ENCODE assay signal across 10 cellular contexts in genomic region chr1:12475947-12476346, GRCh38.
DNase-seq lines count a peak whose midpoint lies in the region; ATAC-seq and TF ChIP-seq lines count a peak whose summit lies in the region.
"Had no signal": no experiment of that assay in that cellular context is flagged by ENCODE, and none has a peak within 500 bp of the region (broad histone marks: within the 10 kb centered on the region; RNA-seq: fewer than 3 reads in every experiment).

No MANE protein-coding gene starts in this region.

- no peaks in the 10 kb centered on the region for H3K27me3 ChIP-seq in CD4-positive, CD25-positive, alpha-beta regulatory T cell (ENCODE audit: control insufficient read depth, insufficient read depth, low read length)
- no peaks in the 10 kb centered on the region for H3K27me3 ChIP-seq in osteoblast (ENCODE audit: insufficient read depth, low read length)
- H3K27me3 ChIP-seq in trophoblast cell (ENCODE audit: insufficient read depth, low read length): no peaks in the 10 kb centered on the region
- no peaks in the 10 kb centered on the region for H3K27me3 ChIP-seq in mesendoderm (ENCODE audit: insufficient read depth, low read length, poor library complexity)
- H3K27me3 ChIP-seq in uterus: no peaks in the 10 kb centered on the region
- H3K27me3 ChIP-seq: MG63 had no signal

- no peak for TF ChIP-seq POLR2A in uterus (IDR thresholded peaks at IDR 0.05)

- H3K79me1 ChIP-seq in trophoblast cell (ENCODE audit: low read length) (peaks cover under 1% of the 10 kb centered on the region), mesendoderm (ENCODE audit: low read length) (no peaks in the 10 kb centered on the region)

- intact Hi-C loops in uterus (cut with DNase I; ENCODE audit: low total_unique reads): loop anchor here (2.0 kb wide), 1 partner anchor 69 kb away; no protein-coding TSS in a partner anchor

- H3K27me3 Mint-ChIP-seq in CD4-positive, CD25-positive, alpha-beta regulatory T cell: no peaks in the 10 kb centered on the region
- H3K27me3 Mint-ChIP-seq: dendritic cell treated with granulocyte-macrophage colony-stimulating factor and Interleukin-4, amounts not matched to agents 40 ng/mL and 50 ng/mL, for 4 days had no signal

- no peak overlapping the region for H2BK15ac ChIP-seq in mesendoderm (replicated peaks; ENCODE audit: low read depth)

- H3K4me3 Mint-ChIP-seq in CD4-positive, CD25-positive, alpha-beta regulatory T cell: no peak overlapping the region
- H3K4me3 Mint-ChIP-seq: dendritic cell treated with granulocyte-macrophage colony-stimulating factor and Interleukin-4, amounts not matched to agents 40 ng/mL and 50 ng/mL, for 4 days had no signal

- no peaks in the 10 kb centered on the region for H3K9me3 ChIP-seq in CD4-positive, CD25-positive, alpha-beta regulatory T cell (ENCODE audit: control insufficient read depth in 2 of 2, low read length in 2 of 2)
- H3K9me3 ChIP-seq in osteoblast (ENCODE audit: low read depth, low read length): no peaks in the 10 kb centered on the region
- peaks cover 2% of the 10 kb centered on the region for H3K9me3 ChIP-seq in trophoblast cell (ENCODE audit: insufficient read depth, low read depth, low read length)
- H3K9me3 ChIP-seq in uterus: no peaks in the 10 kb centered on the region

- no peak overlapping the region for H2BK5ac ChIP-seq in trophoblast cell (ENCODE audit: low read depth, low read length, poor library complexity)
- H2BK5ac ChIP-seq in mesendoderm (ENCODE audit: low read length): no peak overlapping the region

- no peaks in the 10 kb centered on the region for H4K20me1 ChIP-seq in osteoblast (ENCODE audit: insufficient read depth, low read length)

- H3K23ac ChIP-seq in trophoblast cell (ENCODE audit: low read length) (no peak overlapping the region), mesendoderm (ENCODE audit: low read length) (no peak overlapping the region)

- no peak overlapping the region for H3K14ac ChIP-seq in trophoblast cell (ENCODE audit: low read length)

- H4K12ac ChIP-seq in trophoblast cell (ENCODE audit: low read depth, low read length): no peak overlapping the region

- H3K4me1 Mint-ChIP-seq in CD4-positive, CD25-positive, alpha-beta regulatory T cell: peaks cover 30 to 97% (median 72%) of the 10 kb centered on the region in 4 donors

- no peak overlapping the region for H3K56ac ChIP-seq in mesendoderm (ENCODE audit: low read length)

- H3K4ac ChIP-seq in trophoblast cell (ENCODE audit: low read depth, low read length): no peak overlapping the region
- H3K4ac ChIP-seq in mesendoderm (ENCODE audit: low read depth, low read length): no peak overlapping the region

- H3K27ac Mint-ChIP-seq in CD4-positive, CD25-positive, alpha-beta regulatory T cell: peak overlapping the region; percentile 23 to 88 (median 63)
- H3K27ac Mint-ChIP-seq: dendritic cell treated with granulocyte-macrophage colony-stimulating factor and Interleukin-4, amounts not matched to agents 40 ng/mL and 50 ng/mL, for 4 days had no signal

- no peak for DNase-seq in CD4-positive, CD25-positive, alpha-beta regulatory T cell
- DNase-seq in LNCaP clone FGC (ENCODE audit: low read depth): peak; percentile 96
- no peak for DNase-seq in coronary artery (ENCODE audit: low spot score)
- DNase-seq in osteoblast (ENCODE audit: insufficient read length, low spot score, missing footprints): no peak
- no peak for DNase-seq in trophoblast cell
- no peak for DNase-seq in mesendoderm
- no peak for DNase-seq in uterus

- no peak overlapping the region for H3K4me3 ChIP-seq in CD4-positive, CD25-positive, alpha-beta regulatory T cell (ENCODE audit: low read depth, low read length)
- 0 out of 2 replicates have a peak overlapping the region, but pooled peaks have one; percentile 4 for H3K4me3 ChIP-seq in LNCaP clone FGC (ENCODE audit: low read depth, low read length)
- no peak overlapping the region for H3K4me3 ChIP-seq in coronary artery
- no peak overlapping the region for H3K4me3 ChIP-seq in osteoblast (ENCODE audit: insufficient read depth, low read length)
- no peak overlapping the region for H3K4me3 ChIP-seq in trophoblast cell (ENCODE audit: low read depth, low read length)
- H3K4me3 ChIP-seq in mesendoderm (ENCODE audit: low read length): no peak overlapping the region
- no peak overlapping the region for H3K4me3 ChIP-seq in uterus
- H3K4me3 ChIP-seq: MG63 had no signal

- no peaks in the 10 kb centered on the region for H3K9me3 Mint-ChIP-seq in CD4-positive, CD25-positive, alpha-beta regulatory T cell
- H3K9me3 Mint-ChIP-seq: dendritic cell treated with granulocyte-macrophage colony-stimulating factor and Interleukin-4, amounts not matched to agents 40 ng/mL and 50 ng/mL, for 4 days had no signal

- H3K4me2 ChIP-seq in osteoblast (ENCODE audit: insufficient read depth, low read length) (no peak overlapping the region), trophoblast cell (ENCODE audit: low read length) (no peak overlapping the region), mesendoderm (ENCODE audit: low read length) (no peak overlapping the region)

- no peak for ATAC-seq in CD4-positive, CD25-positive, alpha-beta regulatory T cell (ENCODE audit: low read depth in 2 of 2)
- ATAC-seq in HG03520 (IDR thresholded peaks at IDR 0.05; ENCODE audit: unreplicated experiment): no peak

- H4K5ac ChIP-seq in mesendoderm (ENCODE audit: low read length): no peak overlapping the region

- no peak overlapping the region for H2BK12ac ChIP-seq in trophoblast cell (ENCODE audit: low read length)

- H2AK5ac ChIP-seq in trophoblast cell (ENCODE audit: low read length) (no peak overlapping the region), mesendoderm (ENCODE audit: low read length) (no peak overlapping the region)

- WGBS in trophoblast cell (ENCODE audit: extremely low coverage, insufficient coverage, insufficient read length): no CpG with 5 or more reads among the region's 2 CpGs
- no CpG with 5 or more reads among the region's 2 CpGs for WGBS in mesendoderm (ENCODE audit: extremely low coverage, insufficient coverage, low lambda C conversion rate)

- H3K36me3 ChIP-seq in CD4-positive, CD25-positive, alpha-beta regulatory T cell (ENCODE audit: control insufficient read depth, insufficient read depth, low read length): peaks cover 10% of the 10 kb centered on the region
- no peaks in the 10 kb centered on the region for H3K36me3 ChIP-seq in osteoblast (ENCODE audit: insufficient read depth, low read length)
- peaks cover 6 to 11% of the 10 kb centered on the region in 2 experiments for H3K36me3 ChIP-seq in trophoblast cell (ENCODE audit: control insufficient read depth in 1 of 2, insufficient read depth in 2 of 2, low read length in 2 of 2)
- no peaks in the 10 kb centered on the region for H3K36me3 ChIP-seq in mesendoderm (ENCODE audit: control insufficient read depth, insufficient read depth, low read length)
- no peaks in the 10 kb centered on the region for H3K36me3 ChIP-seq in uterus

- no peak overlapping the region for H3K27ac ChIP-seq in CD4-positive, CD25-positive, alpha-beta regulatory T cell (ENCODE audit: insufficient read depth, low read length, poor library complexity, severe bottlenecking)
- H3K27ac ChIP-seq in coronary artery (peak overlapping the region; percentile 58 to 85), osteoblast (ENCODE audit: low read depth, low read length) (peak overlapping the region; percentile 63), trophoblast cell (ENCODE audit: low read depth, low read length) (no peak overlapping the region), mesendoderm (ENCODE audit: low read depth, low read length) (no peak overlapping the region), uterus (peak overlapping the region in 1 of 2 donors; percentile 80)

- peaks cover 18% of the 10 kb centered on the region for H3K36me3 Mint-ChIP-seq in CD4-positive, CD25-positive, alpha-beta regulatory T cell

- H3K18ac ChIP-seq in trophoblast cell (ENCODE audit: low read length) (no peak overlapping the region), mesendoderm (ENCODE audit: low read length) (no peak overlapping the region)

- H4K91ac ChIP-seq in trophoblast cell (ENCODE audit: low read depth, low read length): no peak overlapping the region

- TF ChIP-seq CTCF in LNCaP clone FGC (IDR thresholded peaks at IDR 0.05; ENCODE audit: control insufficient read depth, extremely low read depth, insufficient read depth) (no peak), coronary artery (IDR thresholded peaks at IDR 0.05) (no peak), osteoblast (IDR thresholded peaks at IDR 0.05; ENCODE audit: extremely low read depth, low read depth, low read length) (no peak), uterus (IDR thresholded peaks at IDR 0.05) (no peak)

- H2BK120ac ChIP-seq in trophoblast cell (ENCODE audit: insufficient read depth, low read length, poor library complexity) (no peak overlapping the region), mesendoderm (ENCODE audit: low read depth, low read length) (no peak overlapping the region)

- H3K4me1 ChIP-seq in CD4-positive, CD25-positive, alpha-beta regulatory T cell (ENCODE audit: control insufficient read depth, insufficient read depth, low read length, poor library complexity, severe bottlenecking): peaks cover 63% of the 10 kb centered on the region
- H3K4me1 ChIP-seq in osteoblast (ENCODE audit: insufficient read depth, low read length) (peaks cover 51% of the 10 kb centered on the region), trophoblast cell (ENCODE audit: control insufficient read depth in 1 of 2, insufficient read depth in 2 of 2, low read length in 2 of 2) (peaks cover 2 to 6% of the 10 kb centered on the region in 2 experiments), mesendoderm (ENCODE audit: control insufficient read depth, low read depth, low read length) (no peaks in the 10 kb centered on the region), uterus (peaks cover 21 to 37% of the 10 kb centered on the region in 2 donors)

- H3K79me2 ChIP-seq in osteoblast (ENCODE audit: insufficient read depth, low read length) (no peaks in the 10 kb centered on the region), trophoblast cell (ENCODE audit: control insufficient read depth, insufficient read depth, low read length, poor library complexity) (no peaks in the 10 kb centered on the region), mesendoderm (ENCODE audit: control insufficient read depth, insufficient read depth, low read length) (no peaks in the 10 kb centered on the region)

- H4K8ac ChIP-seq in trophoblast cell (ENCODE audit: low read depth, low read length) (no peak overlapping the region), mesendoderm (ENCODE audit: low read depth, low read length) (no peak overlapping the region)

- H3K9ac ChIP-seq in trophoblast cell (ENCODE audit: low read length) (no peak overlapping the region), mesendoderm (ENCODE audit: low read length) (no peak overlapping the region)

- H2AFZ ChIP-seq in osteoblast (ENCODE audit: low read length) (no peak overlapping the region), trophoblast cell (ENCODE audit: insufficient read depth, low read length, poor library complexity) (no peak overlapping the region)

Comparison
In these comparisons a context has a peak if more than half of its experiments do, and no peak if none do; other contexts are left out.
1. H3K27ac ChIP-seq: peak in coronary artery (2 of 2) and osteoblast (single experiment); none in CD4-positive, CD25-positive, alpha-beta regulatory T cell (single experiment), trophoblast cell (single experiment) and mesendoderm (single experiment).